ENCODE assay signal across 10 cellular contexts in the genomic region with DNA sequence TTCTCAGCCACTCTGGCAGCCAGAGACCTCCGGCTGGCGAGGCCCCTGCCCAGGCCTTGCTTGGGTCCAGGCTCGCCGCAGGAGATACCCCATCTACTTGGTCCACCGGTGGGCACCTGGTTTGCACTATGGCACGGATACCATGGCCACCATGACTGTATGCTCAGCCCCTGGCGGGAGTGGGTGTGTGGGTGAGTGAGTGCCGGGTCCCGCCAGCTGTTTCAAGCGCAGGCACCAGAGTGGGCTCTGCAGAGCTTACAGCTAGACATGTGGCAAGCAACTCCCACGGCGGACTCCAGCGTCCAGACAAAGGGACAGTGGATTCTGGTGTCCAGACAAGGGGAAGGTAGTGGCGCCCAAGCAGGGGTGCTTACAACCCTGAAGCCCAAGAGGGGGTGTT. TPM values are rescaled to one million over a fixed set of nuclear protein-coding genes. Genes with fewer than 3 reads are reported as not detected.
A peak's percentile ranks its signal among the peaks of the same experiment; 100 is the strongest.
DNase-seq lines count a peak whose midpoint lies in the region; ATAC-seq and TF ChIP-seq lines count a peak whose summit lies in the region.
"Had no signal": no experiment of that assay in that cellular context is flagged by ENCODE, and none has a peak within 500 bp of the region (broad histone marks: within the 10 kb centered on the region; RNA-seq: fewer than 3 reads in every experiment).

No MANE protein-coding gene starts in this region.

- H3K36me3 ChIP-seq in HUES64 (ENCODE audit: insufficient read depth, low read length) = peaks cover 28% of the 10 kb centered on the region

- ATAC-seq in naive thymus-derived CD8-positive, alpha-beta T cell = no peak
- ATAC-seq in GM18505 (IDR thresholded peaks at IDR 0.05; ENCODE audit: unreplicated experiment) = no peak
- ATAC-seq in HG03139 (IDR thresholded peaks at IDR 0.05; ENCODE audit: unreplicated experiment) = no peak
- ATAC-seq in HG03175 (IDR thresholded peaks at IDR 0.05; ENCODE audit: unreplicated experiment) = no peak

- peak overlapping the region; percentile 90 for H3K4me3 Mint-ChIP-seq in MCF 10A (ENCODE audit: unreplicated experiment)
- peak overlapping the region; percentile 80 to 98 (median 91) for H3K4me3 Mint-ChIP-seq in naive thymus-derived CD8-positive, alpha-beta T cell

- no peak for DNase-seq in AG10803 (ENCODE audit: low read depth)
- no peak for DNase-seq in MCF 10A (ENCODE audit: unreplicated experiment)
- no peak for DNase-seq in naive thymus-derived CD8-positive, alpha-beta T cell
- no peak for DNase-seq in NCI-H2227 treated with DMSO at 0.1 percent for 48 hours (lab: John Stamatoyannopoulos, UW)
- DNase-seq: activated CD4-positive, CD25-positive, alpha-beta regulatory T cell treated with anti-CD3 and anti-CD28 coated beads, Interleukin-2, amount 50 U/mL, for 72 hours; NCI-H526 treated with DMSO at 0.1 percent for 48 hours had no signal

- H3K9me3 ChIP-seq in HUES64 (ENCODE audit: insufficient read depth, low read depth, low read length) = peaks cover 12% of the 10 kb centered on the region

- peaks cover 3% of the 10 kb centered on the region; the same call in 1 of the 2 replicates for H3K4me1 ChIP-seq in HUES64 (ENCODE audit: insufficient read depth, low read length)

- peak overlapping the region; percentile 84 for H3K4me3 ChIP-seq in AG10803 (ENCODE audit: low read length)
- H3K4me3 ChIP-seq in HUES64 (ENCODE audit: low read length) = peak overlapping the region; percentile 100

- H3K27me3 Mint-ChIP-seq in MCF 10A (ENCODE audit: insufficient read depth, unreplicated experiment) = no peaks in the 10 kb centered on the region
- no peaks in the 10 kb centered on the region for H3K27me3 Mint-ChIP-seq in naive thymus-derived CD8-positive, alpha-beta T cell

- no peak overlapping the region for H3K27ac ChIP-seq in HUES64 (ENCODE audit: low read depth, low read length)

- peaks cover 37% of the 10 kb centered on the region for H3K4me1 Mint-ChIP-seq in MCF 10A (ENCODE audit: insufficient read depth, unreplicated experiment)
- peaks cover 31 to 65% (median 63%) of the 10 kb centered on the region in 4 donors for H3K4me1 Mint-ChIP-seq in naive thymus-derived CD8-positive, alpha-beta T cell

- H3K27ac Mint-ChIP-seq in MCF 10A (ENCODE audit: low read depth, unreplicated experiment) = no peak overlapping the region
- peak overlapping the region in 9 of 10 donors; percentile 40 to 97 (median 92) for H3K27ac Mint-ChIP-seq in naive thymus-derived CD8-positive, alpha-beta T cell

- POLR2A ChIA-PET in MCF 10A (lab: Yijun Ruan, JAX) = interaction anchor here (1.3 to 2.8 kb wide), 3 partner anchors 49 to 131 kb away, joined by 7 to 26 read pairs (median 13); a partner anchor contains a TSS
- POLR2A ChIA-PET in naive thymus-derived CD8-positive, alpha-beta T cell (lab: Charles Lee) = interaction anchor here (2.1 to 2.8 kb wide), 3 partner anchors 29 to 63 kb away, joined by 13 to 19 read pairs (median 14); a partner anchor contains a TSS

- WGBS in HUES64 = 97% methylated on average over 14 of the region's 14 CpGs

- no peaks in the 10 kb centered on the region for H3K9me3 Mint-ChIP-seq in MCF 10A (ENCODE audit: unreplicated experiment)
- no peaks in the 10 kb centered on the region for H3K9me3 Mint-ChIP-seq in naive thymus-derived CD8-positive, alpha-beta T cell

- H3K9ac ChIP-seq in HUES64 (ENCODE audit: low read depth, low read length) = no peak overlapping the region

- CTCF ChIA-PET in MCF 10A (lab: Yijun Ruan, JAX) = no interaction called here

- no peak for TF ChIP-seq POLR2A in GM18505 (IDR thresholded peaks at IDR 0.05; ENCODE audit: borderline replicate concordance, extremely low read depth, insufficient read depth, insufficient read length)

- intact Hi-C loops in MCF 10A (cut with micrococcal nuclease) = loop anchor here (10.0 kb wide), 1 partner anchor 284 kb away; a partner anchor contains a TSS

- H3K27me3 ChIP-seq in HUES64 (ENCODE audit: insufficient read depth, low read length) = no peaks in the 10 kb centered on the region

- TF ChIP-seq CTCF in AG10803 (conservative IDR thresholded peaks at IDR 0.05; ENCODE audit: low read length) = no peak
- no peak for TF ChIP-seq CTCF in MCF 10A (IDR thresholded peaks at IDR 0.05; ENCODE audit: unreplicated experiment)

- H3K36me3 Mint-ChIP-seq in MCF 10A (ENCODE audit: insufficient read depth, unreplicated experiment) = peaks cover 6% of the 10 kb centered on the region
- H3K36me3 Mint-ChIP-seq in naive thymus-derived CD8-positive, alpha-beta T cell = peaks cover 0 to 10% (median 0%) of the 10 kb centered on the region in 3 donors

- no TSS peak for BruUV-seq in MCF 10A (replicated peaks; lab: Mats Ljungman, UMichigan)

RNA-seq across cellular contexts. Expression of a gene that starts 1.4 kb away (rescaled TPM):
- 53.3 TPM for polyA plus RNA-seq in HUES64 (2013, experiment 1 of 2)
- polyA plus RNA-seq in HUES64 (2013, experiment 2 of 2) = 63.5 TPM
- 70.9 and 72.8 TPM in 2 replicates for total RNA-seq in MCF 10A (2022)
- 100 to 1,000 TPM; 103 to 104 TPM for total RNA-seq in naive thymus-derived CD8-positive, alpha-beta T cell
- polyA plus RNA-seq in naive thymus-derived CD8-positive, alpha-beta T cell = 10 to 100 TPM; 45.8 to 60.1 (median 46.5) TPM

RNA-seq across cellular contexts. Expression of a gene that starts 2.0 kb away (rescaled TPM):
- 41.8 TPM for polyA plus RNA-seq in HUES64 (2013, experiment 1 of 2)
- polyA plus RNA-seq in HUES64 (2013, experiment 2 of 2) = 44.4 TPM
- 64.5 and 91.8 TPM in 2 replicates for total RNA-seq in MCF 10A (2022)
- 10 to 100 TPM; 28.4 to 31.8 TPM for total RNA-seq in naive thymus-derived CD8-positive, alpha-beta T cell
- polyA plus RNA-seq in naive thymus-derived CD8-positive, alpha-beta T cell = 10 to 100 TPM; 29.6 to 58.4 (median 38.9) TPM

RNA-seq across cellular contexts. Expression of a gene that starts 47.7 kb away (rescaled TPM):
- polyA plus RNA-seq in HUES64 (2013, experiment 1 of 2) = 70.5 TPM
- polyA plus RNA-seq in HUES64 (2013, experiment 2 of 2) = 62.6 TPM
- 38.2 and 66.3 TPM in 2 replicates for total RNA-seq in MCF 10A (2022)
- total RNA-seq in naive thymus-derived CD8-positive, alpha-beta T cell = 10 to 100 TPM; 19.8 to 21.2 TPM
- polyA plus RNA-seq in naive thymus-derived CD8-positive, alpha-beta T cell = 10 to 100 TPM; 36.3 to 40.7 (median 38.6) TPM
